1 cellular context compared by ENCODE assay signal in genomic region chr4:38243385-38244053, GRCh38.
TF ChIP-seq lines count a peak whose summit lies in the region.

No MANE protein-coding gene starts in this region.

TF ChIP-seq in GM12878, 131 proteins besides CTCF, POLR2A, EP300 and RAD21 (continued from another document):
- TF ChIP-seq, protein P1, sequence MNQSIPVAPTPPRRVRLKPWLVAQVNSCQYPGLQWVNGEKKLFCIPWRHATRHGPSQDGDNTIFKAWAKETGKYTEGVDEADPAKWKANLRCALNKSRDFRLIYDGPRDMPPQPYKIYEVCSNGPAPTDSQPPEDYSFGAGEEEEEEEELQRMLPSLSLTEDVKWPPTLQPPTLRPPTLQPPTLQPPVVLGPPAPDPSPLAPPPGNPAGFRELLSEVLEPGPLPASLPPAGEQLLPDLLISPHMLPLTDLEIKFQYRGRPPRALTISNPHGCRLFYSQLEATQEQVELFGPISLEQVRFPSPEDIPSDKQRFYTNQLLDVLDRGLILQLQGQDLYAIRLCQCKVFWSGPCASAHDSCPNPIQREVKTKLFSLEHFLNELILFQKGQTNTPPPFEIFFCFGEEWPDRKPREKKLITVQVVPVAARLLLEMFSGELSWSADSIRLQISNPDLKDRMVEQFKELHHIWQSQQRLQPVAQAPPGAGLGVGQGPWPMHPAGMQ (IDR thresholded peaks at IDR 0.05; ENCODE audit: borderline replicate concordance), result no peak
- TF ChIP-seq TCF12 (IDR thresholded peaks at IDR 0.05; ENCODE audit: low read depth, low read length), result no peak
